In the genomic region with DNA sequence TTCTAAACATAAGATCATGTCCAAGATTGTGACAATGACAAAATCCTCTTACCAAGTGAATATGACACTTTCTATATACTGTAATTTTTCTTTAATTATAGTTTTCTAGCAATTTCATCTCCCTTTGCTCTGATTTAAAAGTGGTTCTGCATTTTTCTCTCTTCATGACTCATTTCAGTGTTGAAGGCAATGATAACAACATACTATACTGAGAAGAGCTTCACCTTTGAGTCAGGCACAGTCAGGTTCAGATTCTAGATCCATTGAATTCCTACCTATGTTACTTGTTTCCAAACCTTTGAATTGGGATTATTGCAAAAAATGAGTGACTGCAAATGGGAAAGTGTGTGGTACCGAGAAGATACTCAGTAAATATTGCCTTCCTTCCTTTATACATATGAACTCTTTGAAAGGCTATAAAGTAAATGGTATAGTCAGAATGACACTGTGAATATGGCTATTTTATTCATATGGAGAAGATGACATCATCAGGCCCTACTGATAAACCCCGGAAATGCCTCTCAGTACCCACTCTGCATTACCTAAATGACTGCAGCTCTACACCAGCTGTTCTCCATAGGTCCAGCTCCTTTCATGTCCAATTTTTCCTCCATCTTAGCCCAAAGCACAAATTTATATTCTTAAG, we compare ENCODE assay signal across 11 cellular contexts.
DNase-seq lines count a peak whose midpoint lies in the region; ATAC-seq and TF ChIP-seq lines count a peak whose summit lies in the region.
"Had no signal": no experiment of that assay in that cellular context is flagged by ENCODE, and none has a peak within 500 bp of the region (broad histone marks: within the 10 kb centered on the region; RNA-seq: fewer than 3 reads in every experiment).

No MANE protein-coding gene starts in this region.

- intact Hi-C loops in posterior vena cava (cut with DNase I): loop anchor here in 1 of 2 donors (1.0 kb wide), 1 partner anchor 26 kb away; no protein-coding TSS in a partner anchor

- ATAC-seq in GM21737 (IDR thresholded peaks at IDR 0.05; ENCODE audit: unreplicated experiment) (peak; percentile 77), HG03460 (IDR thresholded peaks at IDR 0.05; ENCODE audit: unreplicated experiment) (peak; percentile 81), omental fat pad (ENCODE audit: low FRiP score) (peak; percentile 38)

- peak overlapping the region; percentile 86 for H3K27ac Mint-ChIP-seq in activated T-cell treated with anti-CD3 and anti-CD28 coated beads, Interleukin-2, amount 50 U/mL, for 24 hours

- H3K27me3 Mint-ChIP-seq in activated T-cell treated with anti-CD3 and anti-CD28 coated beads, Interleukin-2, amount 50 U/mL, for 24 hours: no peaks in the 10 kb centered on the region

- H3K36me3 Mint-ChIP-seq in activated T-cell treated with anti-CD3 and anti-CD28 coated beads, Interleukin-2, amount 50 U/mL, for 24 hours (ENCODE audit: low read depth): no peaks in the 10 kb centered on the region

- TF ChIP-seq CTCF in omental fat pad (IDR thresholded peaks at IDR 0.05): no peak

- DNase-seq in activated T-cell treated with anti-CD3 and anti-CD28 coated beads, Interleukin-2, amount 50 U/mL, for 24 hours: no peak
- DNase-seq in activated T-cell treated with anti-CD3 and anti-CD28 coated beads, Interleukin-2, amount 50 U/mL, for 1 hour: no peak
- DNase-seq in omental fat pad (ENCODE audit: low spot score) (no peak), Kasumi-1 (lab: John Stamatoyannopoulos, UW) (no peak), posterior vena cava (ENCODE audit: low spot score) (no peak)
- DNase-seq in activated naive CD4-positive, alpha-beta T cell (lab: John Stamatoyannopoulos, UW): no peak
- DNase-seq: ACHN; activated CD4-positive, alpha-beta T cell treated with anti-CD3 and anti-CD28 coated beads, Interleukin-2, amount 50 U/mL, for 4 hours; KG1 had no signal

- peaks cover 16% of the 10 kb centered on the region for H3K4me1 Mint-ChIP-seq in activated T-cell treated with anti-CD3 and anti-CD28 coated beads, Interleukin-2, amount 50 U/mL, for 24 hours (ENCODE audit: low read depth)

- no peaks in the 10 kb centered on the region for H3K9me3 Mint-ChIP-seq in activated T-cell treated with anti-CD3 and anti-CD28 coated beads, Interleukin-2, amount 50 U/mL, for 24 hours

- no peak overlapping the region for H3K4me3 Mint-ChIP-seq in activated T-cell treated with anti-CD3 and anti-CD28 coated beads, Interleukin-2, amount 50 U/mL, for 24 hours
